ENCODE assay signal across 1 cellular context in genomic region chr2:111042772-111043771, GRCh38.
TF ChIP-seq lines count a peak whose summit lies in the region.

No MANE protein-coding gene starts in this region.

TF ChIP-seq in GM23338, 12 proteins besides CTCF, POLR2A, EP300 and RAD21 (continued from another document):
- TF ChIP-seq, protein P1, sequence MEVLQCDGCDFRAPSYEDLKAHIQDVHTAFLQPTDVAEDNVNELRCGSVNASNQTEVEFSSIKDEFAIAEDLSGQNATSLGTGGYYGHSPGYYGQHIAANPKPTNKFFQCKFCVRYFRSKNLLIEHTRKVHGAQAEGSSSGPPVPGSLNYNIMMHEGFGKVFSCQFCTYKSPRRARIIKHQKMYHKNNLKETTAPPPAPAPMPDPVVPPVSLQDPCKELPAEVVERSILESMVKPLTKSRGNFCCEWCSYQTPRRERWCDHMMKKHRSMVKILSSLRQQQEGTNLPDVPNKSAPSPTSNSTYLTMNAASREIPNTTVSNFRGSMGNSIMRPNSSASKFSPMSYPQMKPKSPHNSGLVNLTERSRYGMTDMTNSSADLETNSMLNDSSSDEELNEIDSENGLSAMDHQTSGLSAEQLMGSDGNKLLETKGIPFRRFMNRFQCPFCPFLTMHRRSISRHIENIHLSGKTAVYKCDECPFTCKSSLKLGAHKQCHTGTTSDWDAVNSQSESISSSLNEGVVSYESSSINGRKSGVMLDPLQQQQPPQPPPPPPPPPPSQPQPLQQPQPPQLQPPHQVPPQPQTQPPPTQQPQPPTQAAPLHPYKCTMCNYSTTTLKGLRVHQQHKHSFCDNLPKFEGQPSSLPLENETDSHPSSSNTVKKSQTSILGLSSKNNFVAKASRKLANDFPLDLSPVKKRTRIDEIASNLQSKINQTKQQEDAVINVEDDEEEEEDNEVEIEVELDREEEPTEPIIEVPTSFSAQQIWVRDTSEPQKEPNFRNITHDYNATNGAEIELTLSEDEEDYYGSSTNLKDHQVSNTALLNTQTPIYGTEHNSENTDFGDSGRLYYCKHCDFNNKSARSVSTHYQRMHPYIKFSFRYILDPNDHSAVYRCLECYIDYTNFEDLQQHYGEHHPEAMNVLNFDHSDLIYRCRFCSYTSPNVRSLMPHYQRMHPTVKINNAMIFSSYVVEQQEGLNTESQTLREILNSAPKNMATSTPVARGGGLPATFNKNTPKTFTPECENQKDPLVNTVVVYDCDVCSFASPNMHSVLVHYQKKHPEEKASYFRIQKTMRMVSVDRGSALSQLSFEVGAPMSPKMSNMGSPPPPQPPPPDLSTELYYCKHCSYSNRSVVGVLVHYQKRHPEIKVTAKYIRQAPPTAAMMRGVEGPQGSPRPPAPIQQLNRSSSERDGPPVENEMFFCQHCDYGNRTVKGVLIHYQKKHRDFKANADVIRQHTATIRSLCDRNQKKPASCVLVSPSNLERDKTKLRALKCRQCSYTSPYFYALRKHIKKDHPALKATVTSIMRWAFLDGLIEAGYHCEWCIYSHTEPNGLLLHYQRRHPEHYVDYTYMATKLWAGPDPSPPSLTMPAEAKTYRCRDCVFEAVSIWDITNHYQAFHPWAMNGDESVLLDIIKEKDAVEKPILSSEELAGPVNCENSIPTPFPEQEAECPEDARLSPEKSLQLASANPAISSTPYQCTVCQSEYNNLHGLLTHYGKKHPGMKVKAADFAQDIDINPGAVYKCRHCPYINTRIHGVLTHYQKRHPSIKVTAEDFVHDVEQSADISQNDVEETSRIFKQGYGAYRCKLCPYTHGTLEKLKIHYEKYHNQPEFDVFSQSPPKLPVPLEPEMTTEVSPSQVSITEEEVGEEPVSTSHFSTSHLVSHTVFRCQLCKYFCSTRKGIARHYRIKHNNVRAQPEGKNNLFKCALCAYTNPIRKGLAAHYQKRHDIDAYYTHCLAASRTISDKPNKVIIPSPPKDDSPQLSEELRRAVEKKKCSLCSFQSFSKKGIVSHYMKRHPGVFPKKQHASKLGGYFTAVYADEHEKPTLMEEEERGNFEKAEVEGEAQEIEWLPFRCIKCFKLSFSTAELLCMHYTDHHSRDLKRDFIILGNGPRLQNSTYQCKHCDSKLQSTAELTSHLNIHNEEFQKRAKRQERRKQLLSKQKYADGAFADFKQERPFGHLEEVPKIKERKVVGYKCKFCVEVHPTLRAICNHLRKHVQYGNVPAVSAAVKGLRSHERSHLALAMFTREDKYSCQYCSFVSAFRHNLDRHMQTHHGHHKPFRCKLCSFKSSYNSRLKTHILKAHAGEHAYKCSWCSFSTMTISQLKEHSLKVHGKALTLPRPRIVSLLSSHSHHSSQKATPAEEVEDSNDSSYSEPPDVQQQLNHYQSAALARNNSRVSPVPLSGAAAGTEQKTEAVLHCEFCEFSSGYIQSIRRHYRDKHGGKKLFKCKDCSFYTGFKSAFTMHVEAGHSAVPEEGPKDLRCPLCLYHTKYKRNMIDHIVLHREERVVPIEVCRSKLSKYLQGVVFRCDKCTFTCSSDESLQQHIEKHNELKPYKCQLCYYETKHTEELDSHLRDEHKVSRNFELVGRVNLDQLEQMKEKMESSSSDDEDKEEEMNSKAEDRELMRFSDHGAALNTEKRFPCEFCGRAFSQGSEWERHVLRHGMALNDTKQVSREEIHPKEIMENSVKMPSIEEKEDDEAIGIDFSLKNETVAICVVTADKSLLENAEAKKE (CRISPR knock-in tag; IDR thresholded peaks at IDR 0.05), result no peak
- TF ChIP-seq JUNB (IDR thresholded peaks at IDR 0.05; ENCODE audit: unreplicated experiment), result no peak
- TF ChIP-seq ETS1 (IDR thresholded peaks at IDR 0.05), result no peak
